ENCODE assay signal across 23 cellular contexts in genomic region chr13:61192826-61193225, GRCh38.
"Had no signal": no experiment of that assay in that cellular context is flagged by ENCODE, and none has a peak within 500 bp of the region (broad histone marks: within the 10 kb centered on the region; RNA-seq: fewer than 3 reads in every experiment).

No MANE protein-coding gene starts in this region.

- H3K27me3 ChIP-seq: cardiac muscle cell, esophagus muscularis mucosa, gastrocnemius medialis, right lobe of liver, tibial nerve had no signal

- H3K27ac ChIP-seq: cardiac muscle cell, esophagus muscularis mucosa, gastrocnemius medialis, right lobe of liver, skin epidermis, tibial nerve had no signal

- ATAC-seq: activated CD8-positive, alpha-beta memory T cell treated with anti-CD3 and anti-CD28 coated beads, Interleukin-2, amount 10 ng/mL, durations not matched to agents 7 days and 5 days; activated CD8-positive, alpha-beta T cell treated with anti-CD3 and anti-CD28 coated beads for 36 hours; activated naive CD8-positive, alpha-beta T cell treated with anti-CD3 and anti-CD28 coated beads, Interleukin-2, amount 50 U/mL, for 24 hours; gastrocnemius medialis; right lobe of liver; stimulated activated effector memory CD8-positive, alpha-beta T cell treated with anti-CD3 and anti-CD28 coated beads, Interleukin-12 subunit alpha, Interleukin-12 subunit beta, amount 100 ng/mL, for 72 hours; stimulated activated naive CD8-positive, alpha-beta T cell treated with anti-CD3 and anti-CD28 coated beads, Interleukin-15, amount 100 ng/mL, for 72 hours had no signal

- DNase-seq: activated CD4-positive, alpha-beta T cell treated with anti-CD3 and anti-CD28 coated beads, Interleukin-2, amount 10 ng/mL, durations not matched to agents 7 days and 5 days; activated CD8-positive, alpha-beta memory T cell treated with anti-CD3 and anti-CD28 coated beads, Interleukin-2, amount 10 ng/mL, durations not matched to agents 7 days and 5 days; activated CD8-positive, alpha-beta T cell treated with anti-CD3 and anti-CD28 coated beads for 36 hours; activated effector memory CD4-positive, alpha-beta T cell treated with anti-CD3 and anti-CD28 coated beads, Interleukin-2, amount 50 U/mL, for 16 hours; activated naive CD4-positive, alpha-beta T cell treated with anti-CD3 and anti-CD28 coated beads, Interleukin-2, amount 50 U/mL, for 16 hours; activated naive CD8-positive, alpha-beta T cell treated with anti-CD3 and anti-CD28 coated beads, Interleukin-2, amount 50 U/mL, for 24 hours; activated T-cell treated with anti-CD3 and anti-CD28 coated beads for 4 hours; effector memory CD4-positive, alpha-beta T cell; gastrocnemius medialis; hypothalamus; nephron progenitor cell; occipital lobe; right lobe of liver; stimulated activated CD4-positive, alpha-beta T cell treated with anti-CD3 and anti-CD28 coated beads, Interleukin-2, amount 100 ng/mL, for 24 hours; stimulated activated naive CD8-positive, alpha-beta T cell treated with anti-CD3 and anti-CD28 coated beads, Interleukin-15, amount 100 ng/mL, for 72 hours; T1000 had no signal

- H3K4me1 ChIP-seq: esophagus muscularis mucosa, gastrocnemius medialis, right lobe of liver, tibial nerve had no signal

- H3K4me3 ChIP-seq: cardiac muscle cell, esophagus muscularis mucosa, gastrocnemius medialis, right lobe of liver, skin epidermis, tibial nerve had no signal

- H3K9me3 ChIP-seq: esophagus muscularis mucosa, gastrocnemius medialis, right lobe of liver, tibial nerve had no signal

- H3K36me3 ChIP-seq: cardiac muscle cell, esophagus muscularis mucosa, gastrocnemius medialis, right lobe of liver, tibial nerve had no signal

- FAIRE-seq: endothelial cell of umbilical vein, urothelium cell line had no signal
